8 cellular contexts compared by ENCODE assay signal in the genomic region with DNA sequence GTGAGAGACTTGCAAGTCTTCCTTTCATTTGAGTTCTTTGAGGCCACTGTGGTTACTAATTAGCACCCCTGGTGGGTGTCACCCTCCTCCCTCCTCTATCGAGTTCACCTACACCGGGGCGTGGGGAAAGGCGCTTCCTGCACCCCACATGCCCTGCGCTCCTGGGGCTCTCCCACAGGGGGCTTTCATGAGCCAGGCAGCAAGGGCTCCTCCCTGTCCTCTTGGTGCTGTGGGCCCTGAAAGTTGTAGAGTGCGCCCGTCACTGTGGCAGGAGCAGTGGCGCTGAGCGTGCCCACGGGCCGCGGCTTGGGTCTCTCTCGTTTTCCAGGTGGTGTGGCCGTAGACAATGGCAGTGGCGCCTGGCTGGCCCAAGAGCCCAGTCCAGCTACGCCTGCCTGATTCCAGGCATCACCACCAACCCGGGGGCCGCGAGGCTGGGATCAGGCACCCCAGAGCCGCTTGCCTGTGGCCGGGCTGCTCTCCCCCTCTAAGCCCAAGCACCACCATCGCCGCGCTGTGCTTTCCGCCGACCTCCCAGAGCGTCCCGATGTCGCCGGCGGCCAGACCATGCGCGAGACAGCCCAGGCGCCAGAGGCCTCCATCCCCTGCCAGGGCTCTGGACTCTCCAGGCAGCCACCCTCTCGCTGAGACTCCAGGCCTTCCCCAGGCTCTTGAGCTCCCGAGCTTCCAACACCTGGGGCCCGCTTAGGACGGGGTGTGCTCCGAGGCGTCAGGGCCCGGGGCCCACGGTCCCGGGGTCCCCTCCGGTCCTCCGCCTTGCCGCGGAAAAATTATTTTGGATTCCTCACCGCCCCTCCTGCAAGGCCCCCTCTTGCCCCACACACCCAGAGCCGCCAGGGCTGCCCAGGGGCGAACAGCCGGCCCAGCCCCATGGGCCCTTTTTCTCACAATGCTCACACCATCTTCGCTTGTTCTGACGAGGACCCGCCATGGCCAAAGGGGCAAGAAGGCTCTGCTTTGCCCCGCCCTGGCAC. TPM values are rescaled to one million over a fixed set of nuclear protein-coding genes. Genes with fewer than 3 reads are reported as not detected.
A peak's percentile ranks its signal among the peaks of the same experiment; 100 is the strongest.
DNase-seq lines count a peak whose midpoint lies in the region; ATAC-seq, FAIRE-seq and TF ChIP-seq lines count a peak whose summit lies in the region.
"Not testable (repeated sequence)": the region's sequence is repeated elsewhere in the genome, so short reads cannot be mapped to it uniquely, and the experiment has no call there.

No MANE protein-coding gene starts in this region.

- not testable (repeated sequence) for FAIRE-seq in keratinocyte (lab: Jason Lieb, UNC)

- H4K20me1 ChIP-seq in keratinocyte (ENCODE audit: control insufficient read depth, extremely low read depth, insufficient read depth, low read length) = not testable (repeated sequence)

- peak; percentile 100 for ATAC-seq in HG02623 (IDR thresholded peaks at IDR 0.05; ENCODE audit: unreplicated experiment)
- ATAC-seq in HG03565 (IDR thresholded peaks at IDR 0.05; ENCODE audit: unreplicated experiment) = peak; percentile 100

- H3K79me2 ChIP-seq in keratinocyte (ENCODE audit: control insufficient read depth, insufficient read depth, low read length) = not testable (repeated sequence)

- peak overlapping the region; percentile 35 for H3K4me3 ChIP-seq in brain microvascular endothelial cell (ENCODE audit: low read depth, low read length)
- H3K4me3 ChIP-seq in keratinocyte (ENCODE audit: control insufficient read depth in 2 of 3, extremely low read depth in 1 of 3, insufficient read depth in 2 of 3, low read depth in 1 of 3, low read length in 3 of 3) = peak overlapping the region in 2 of 3 experiments; percentile 31 to 34

- DNase-seq in CD1c-positive myeloid dendritic cell (ENCODE audit: extremely low spot score) = peak; percentile 43
- DNase-seq in activated CD4-positive, alpha-beta T cell treated with anti-CD3 and anti-CD28 coated beads, Interleukin-2, amount 50 U/mL, for 48 hours = peak; percentile 33 to 46
- not testable (repeated sequence) for DNase-seq in brain microvascular endothelial cell; keratinocyte (ENCODE audit: low read depth, low spot score)
- DNase-seq in stimulated activated CD4-positive, alpha-beta T cell treated with anti-CD3 and anti-CD28 coated beads, Interleukin-4, amount 100 ng/mL, for 1 hour = peak; percentile 17

- in situ Hi-C loops in GM18951 (cut with MboI; ENCODE audit: low sequenced_read_pairs, unreplicated experiment); brain microvascular endothelial cell (cut with HindIII; ENCODE audit: low pct_ligation_motif_present, low sequenced_read_pairs): not testable (repeated sequence)

- not testable (repeated sequence) for H3K9me3 ChIP-seq in keratinocyte (ENCODE audit: control insufficient read depth, low read depth, low read length)

- H3K36me3 ChIP-seq in brain microvascular endothelial cell (replicated peaks); keratinocyte (ENCODE audit: control insufficient read depth in 2 of 2, extremely low read depth in 1 of 2, insufficient read depth in 2 of 2, low read length in 2 of 2): not testable (repeated sequence)

- not testable (repeated sequence) for H3K27me3 ChIP-seq in brain microvascular endothelial cell (replicated peaks); keratinocyte (ENCODE audit: control insufficient read depth, extremely low read depth, insufficient read depth, low read length)

- not testable (repeated sequence) for TF ChIP-seq CTCF in brain microvascular endothelial cell (IDR thresholded peaks at IDR 0.05; ENCODE audit: low read depth, low read length, missing control alignments); keratinocyte (optimal IDR thresholded peaks at IDR 0.05 in 1 of 3, IDR thresholded peaks at IDR 0.05 in 1 of 3, conservative IDR thresholded peaks at IDR 0.05 in 1 of 3; ENCODE audit: extremely low read depth in 1 of 3, insufficient read depth in 2 of 3, low read length in 3 of 3)

- H3K9ac ChIP-seq in keratinocyte (ENCODE audit: control insufficient read depth, extremely low read depth, insufficient read depth, low read length) = not testable (repeated sequence)

- H3K4me1 ChIP-seq in keratinocyte (ENCODE audit: control insufficient read depth, extremely low read depth, insufficient read depth, low read length) = not testable (repeated sequence)

- peak overlapping the region; percentile 33 for H2AFZ ChIP-seq in keratinocyte (ENCODE audit: control insufficient read depth, low read length)

- H3K9me1 ChIP-seq in keratinocyte (ENCODE audit: control insufficient read depth, extremely low read depth, insufficient read depth, low read length) = not testable (repeated sequence)

- H3K27ac ChIP-seq in brain microvascular endothelial cell; keratinocyte (ENCODE audit: control insufficient read depth, insufficient read depth, low read length): not testable (repeated sequence)

- H3K4me2 ChIP-seq in keratinocyte (ENCODE audit: control insufficient read depth, extremely low read depth, insufficient read depth, low read depth, low read length) = peak overlapping the region; percentile 60

- dilution Hi-C loops in keratinocyte (cut with MboI; ENCODE audit: extremely low pct_ligation_motif_present, low sequenced_read_pairs) = not testable (repeated sequence)

- peak; percentile 33 for TF ChIP-seq POLR2A in GM18951 (IDR thresholded peaks at IDR 0.05; ENCODE audit: extremely low read depth, insufficient read depth, insufficient read length)

RNA-seq across cellular contexts. Expression of a gene that starts 46.0 kb away (rescaled TPM):
- polyA plus RNA-seq in keratinocyte = 10.1 to 18.4 TPM (median 14.7 TPM) in 3 replicates
- 26.8 TPM for polyA plus RNA-seq in keratinocyte (2011; ENCODE audit: low read depth)
- polyA plus RNA-seq in keratinocyte (2011; cell fraction: cytosol; rRNA removed) = 5.7 and 8.5 TPM in 2 replicates
- 37.9 and 60.5 TPM in 2 replicates for polyA plus RNA-seq in keratinocyte (2011; cell fraction: nucleus; rRNA removed)
- polyA plus RNA-seq in keratinocyte (2012; ENCODE audit: low replicate concordance) = 8.1 and 19.4 TPM in 2 replicates
- polyA minus RNA-seq in keratinocyte = 15.8 to 19.4 TPM (median 16.0 TPM) in 3 replicates
- polyA minus RNA-seq in keratinocyte (2011; cell fraction: cytosol; rRNA and poly(A)+ RNA removed) = not detected
- 19.8 and 31.6 TPM in 2 replicates for polyA minus RNA-seq in keratinocyte (2011; cell fraction: nucleus; rRNA and poly(A)+ RNA removed)
